In genomic region chr4:143329985-143330384, GRCh38 we compare ENCODE assay signal across 32 cellular contexts.
"Had no signal": no experiment of that assay in that cellular context is flagged by ENCODE, and none has a peak within 500 bp of the region (broad histone marks: within the 10 kb centered on the region; RNA-seq: fewer than 3 reads in every experiment).

No MANE protein-coding gene starts in this region.

- ATAC-seq: activated CD4-positive, CD25-positive, alpha-beta regulatory T cell treated with anti-CD3 and anti-CD28 coated beads, Interleukin-2, amount 50 U/mL, for 24 hours; body of pancreas; gastroesophageal sphincter; left colon; sciatic nerve; stimulated activated naive CD8-positive, alpha-beta T cell treated with anti-CD3 and anti-CD28 coated beads, Interleukin-15, Interleukin-2, amounts not matched to agents 100 U/mL and 50 U/mL, for 24 hours; T-helper 17 cell had no signal

- FAIRE-seq: kidney, urothelium cell line had no signal

- H3K4me3 ChIP-seq: adrenal gland, body of pancreas, gastroesophageal sphincter, ovary, skin epidermis, thoracic aorta had no signal

- H3K36me3 ChIP-seq: adrenal gland, gastroesophageal sphincter, neutrophil, ovary, thoracic aorta, WERI-Rb-1 had no signal

- H3K4me1 ChIP-seq: adrenal gland, body of pancreas had no signal

- DNase-seq: activated CD4-positive, alpha-beta T cell treated with anti-CD3 and anti-CD28 coated beads for 48 hours; activated CD4-positive, alpha-beta T cell treated with anti-CD3 and anti-CD28 coated beads, Interleukin-2, amount 50 U/mL, for 48 hours; activated CD8-positive, alpha-beta memory T cell treated with anti-CD3 and anti-CD28 coated beads for 24 hours; activated effector memory CD4-positive, alpha-beta T cell treated with Interleukin-2 at 50 U/mL for 16 hours; activated naive CD4-positive, alpha-beta T cell treated with Interleukin-2 at 50 U/mL for 16 hours; activated naive CD8-positive, alpha-beta T cell treated with anti-CD3 and anti-CD28 coated beads for 36 hours; adrenal gland; aorta; cerebellar nuclear complex; cortex of kidney; head of caudate nucleus; hippocampal formation; immature natural killer cell; kidney; left colon; mammary epithelial cell; ovary; stimulated activated CD4-positive, alpha-beta T cell treated with anti-CD3 and anti-CD28 coated beads, Interleukin-12 subunit alpha, Interleukin-12 subunit beta, amount 100 ng/mL, for 4 hours; stimulated activated CD4-positive, alpha-beta T cell treated with anti-CD3 and anti-CD28 coated beads, Interleukin-4, amount 100 ng/mL, for 1 hour; stimulated activated naive CD8-positive, alpha-beta T cell treated with anti-CD3 and anti-CD28 coated beads, Interleukin-15, Interleukin-2, amounts not matched to agents 100 U/mL and 50 U/mL, for 24 hours; T-helper 17 cell; T1000; WERI-Rb-1 had no signal

- H3K27ac ChIP-seq: adrenal gland, body of pancreas, epithelial cell of prostate, gastroesophageal sphincter, neutrophil, ovary, skin epidermis, thoracic aorta, WERI-Rb-1 had no signal

- H3K27me3 ChIP-seq: adrenal gland, body of pancreas, gastroesophageal sphincter, neutrophil, ovary had no signal

- H3K9me3 ChIP-seq: adrenal gland, body of pancreas, gastroesophageal sphincter, neutrophil, ovary, thoracic aorta had no signal
